In genomic region chr10:98567396-98567795, GRCh38 we compare ENCODE assay signal across 17 cellular contexts.
DNase-seq lines count a peak whose midpoint lies in the region; ATAC-seq and TF ChIP-seq lines count a peak whose summit lies in the region.
"Had no signal": no experiment of that assay in that cellular context is flagged by ENCODE, and none has a peak within 500 bp of the region (broad histone marks: within the 10 kb centered on the region; RNA-seq: fewer than 3 reads in every experiment).

No MANE protein-coding gene starts in this region.

- H3K27me3 ChIP-seq in cardiac muscle cell: no peaks in the 10 kb centered on the region
- no peaks in the 10 kb centered on the region for H3K27me3 ChIP-seq in SJCRH30
- no peaks in the 10 kb centered on the region for H3K27me3 ChIP-seq in tibial nerve

- DNase-seq in cardiac muscle cell (ENCODE audit: low read depth in 1 of 2, low spot score in 1 of 2) (peak; percentile 2 to 70), left cardiac atrium (no peak), SJCRH30 (peak; percentile 20 to 56), nephron progenitor cell (no peak), tibial nerve (ENCODE audit: low spot score in 2 of 2) (no peak)
- DNase-seq: BE2C; C1 segment of cervical spinal cord; CD4-positive, CD25-positive, alpha-beta regulatory T cell; CD8-positive, alpha-beta memory T cell; COR-L47; DMS 273 treated with DMSO at 0.1 percent for 48 hours; DMS53; DND-41; EL; HCEC 1CT had no signal

- TF ChIP-seq CTCF in cardiac muscle cell (IDR thresholded peaks at IDR 0.05; ENCODE audit: low read depth, low read length) (no peak), nephron progenitor cell (IDR thresholded peaks at IDR 0.05) (no peak), tibial nerve (IDR thresholded peaks at IDR 0.05) (no peak)

- peak overlapping the region; percentile 33 for H3K27ac Mint-ChIP-seq in nephron progenitor cell
- H3K27ac Mint-ChIP-seq: CD4-positive, CD25-positive, alpha-beta regulatory T cell; CD8-positive, alpha-beta memory T cell; GM23338 had no signal

- ATAC-seq in left cardiac atrium (no peak), GM21737 (IDR thresholded peaks at IDR 0.05; ENCODE audit: unreplicated experiment) (no peak)
- ATAC-seq: GM23338 had no signal

- no peak overlapping the region for H3K4me3 Mint-ChIP-seq in nephron progenitor cell
- H3K4me3 Mint-ChIP-seq: CD4-positive, CD25-positive, alpha-beta regulatory T cell; CD8-positive, alpha-beta memory T cell; GM23338 had no signal

- peaks cover 13% of the 10 kb centered on the region for H3K4me1 Mint-ChIP-seq in nephron progenitor cell
- H3K4me1 Mint-ChIP-seq: CD4-positive, CD25-positive, alpha-beta regulatory T cell; CD8-positive, alpha-beta memory T cell; GM23338 had no signal

- WGBS in tibial nerve, 2 donors: 65 to 69% methylated on average over 3 of the region's 3 CpGs

- intact Hi-C loops in left cardiac atrium (cut with DNase I): no loop called here

- H3K4me3 ChIP-seq in cardiac muscle cell (no peak overlapping the region), SJCRH30 (no peak overlapping the region), tibial nerve (no peak overlapping the region)
- H3K4me3 ChIP-seq: GM23338 had no signal

- H3K27me3 Mint-ChIP-seq in nephron progenitor cell (ENCODE audit: low read depth, poor library complexity): no peaks in the 10 kb centered on the region

- H3K9me3 ChIP-seq in cardiac muscle cell (ENCODE audit: low read depth) (no peaks in the 10 kb centered on the region), SJCRH30 (replicated peaks) (no peaks in the 10 kb centered on the region), tibial nerve (no peaks in the 10 kb centered on the region)
- H3K9me3 ChIP-seq: BE2C had no signal

- H3K36me3 ChIP-seq in cardiac muscle cell: no peaks in the 10 kb centered on the region
- H3K36me3 ChIP-seq in SJCRH30: no peaks in the 10 kb centered on the region
- no peaks in the 10 kb centered on the region for H3K36me3 ChIP-seq in tibial nerve
- H3K36me3 ChIP-seq: BE2C had no signal

- H3K27ac ChIP-seq in cardiac muscle cell (peak overlapping the region; percentile 49), SJCRH30 (no peak overlapping the region), tibial nerve (no peak overlapping the region)

- no peak for TF ChIP-seq POLR2A in tibial nerve (IDR thresholded peaks at IDR 0.05)

- no peaks in the 10 kb centered on the region for H3K36me3 Mint-ChIP-seq in nephron progenitor cell (ENCODE audit: low read depth)
- H3K36me3 Mint-ChIP-seq: CD4-positive, CD25-positive, alpha-beta regulatory T cell; CD8-positive, alpha-beta memory T cell had no signal

- no peak for TF ChIP-seq EP300 in tibial nerve (IDR thresholded peaks at IDR 0.05)

- H3K4me1 ChIP-seq in cardiac muscle cell (ENCODE audit: low read depth) (peaks cover 11% of the 10 kb centered on the region), SJCRH30 (peaks cover 4% of the 10 kb centered on the region; the same call in 1 of the 2 replicates), tibial nerve (no peaks in the 10 kb centered on the region)
- H3K4me1 ChIP-seq: BE2C had no signal

- no peaks in the 10 kb centered on the region for H3K9me3 Mint-ChIP-seq in nephron progenitor cell
- H3K9me3 Mint-ChIP-seq: CD8-positive, alpha-beta memory T cell; GM23338 had no signal

Comparison
In these comparisons a context has a peak if more than half of its experiments do, and no peak if none do; other contexts are left out.
1. DNase-seq: peak in cardiac muscle cell (2 of 2) and SJCRH30 (2 of 2); none in left cardiac atrium (single experiment), nephron progenitor cell (single experiment) and tibial nerve (0 of 2).